14 cellular contexts compared by ENCODE assay signal in the genomic region with DNA sequence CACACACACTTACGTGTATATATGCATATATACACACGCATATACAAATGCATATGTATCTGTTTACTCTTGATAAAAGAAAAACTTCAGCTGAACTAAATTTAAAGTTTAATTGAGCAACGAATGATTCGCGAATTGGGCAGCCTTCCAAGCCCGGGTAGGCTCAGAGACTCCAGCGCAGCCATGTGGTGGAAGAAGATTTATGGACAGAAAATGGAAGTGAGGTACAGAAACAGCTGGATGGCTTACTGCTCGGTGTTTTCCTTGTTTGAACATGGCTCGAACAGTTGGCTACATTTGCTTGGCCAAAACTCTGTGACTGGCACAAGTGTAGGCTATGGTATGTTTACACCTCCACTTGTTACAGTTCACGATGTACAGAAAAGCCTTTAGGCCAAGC.
"Had no signal": no experiment of that assay in that cellular context is flagged by ENCODE, and none has a peak within 500 bp of the region (broad histone marks: within the 10 kb centered on the region; RNA-seq: fewer than 3 reads in every experiment).

No MANE protein-coding gene starts in this region.

- H3K36me3 ChIP-seq: lower lobe of right lung, sigmoid colon had no signal

- H3K4me3 ChIP-seq: body of pancreas, lower lobe of right lung, sigmoid colon had no signal

- H3K27me3 ChIP-seq: body of pancreas, sigmoid colon had no signal

- H3K4me1 ChIP-seq: body of pancreas, lower lobe of right lung, sigmoid colon had no signal

- DNase-seq: activated CD4-positive, alpha-beta T cell treated with anti-CD3 and anti-CD28 coated beads, Interleukin-2, amount 50 U/mL, for 4 hours; activated CD4-positive, CD25-positive, alpha-beta regulatory T cell treated with anti-CD3 and anti-CD28 coated beads, Interleukin-2, amount 50 U/mL, for 72 hours; activated T-cell treated with anti-CD3 and anti-CD28 coated beads, Interleukin-2, amount 50 U/mL, for 1 hour; amniotic stem cell; body of pancreas; cortex of kidney; effector memory CD8-positive, alpha-beta T cell; hypothalamus; immature natural killer cell; left cardiac atrium; lower lobe of right lung; sigmoid colon; stimulated activated CD4-positive, alpha-beta T cell treated with anti-CD3 and anti-CD28 coated beads, Interleukin-12 subunit alpha, Interleukin-12 subunit beta, amount 100 ng/mL, for 4 hours; stimulated activated naive CD4-positive, alpha-beta T cell treated with Interleukin-2 at 50 U/mL for 16 hours had no signal

- ATAC-seq: body of pancreas; effector memory CD8-positive, alpha-beta T cell; left cardiac atrium; lower lobe of right lung had no signal

- H3K9me3 ChIP-seq: body of pancreas, lower lobe of right lung, sigmoid colon had no signal

- H3K27ac ChIP-seq: body of pancreas, lower lobe of right lung, sigmoid colon had no signal
